In genomic region chr5:9189681-9190080, GRCh38 we compare ENCODE assay signal across 6 cellular contexts.
"Had no signal": no experiment of that assay in that cellular context is flagged by ENCODE, and none has a peak within 500 bp of the region (broad histone marks: within the 10 kb centered on the region; RNA-seq: fewer than 3 reads in every experiment).

No MANE protein-coding gene starts in this region.

- H3K9me3 Mint-ChIP-seq: GM23338, H9 had no signal

- H3K4me3 Mint-ChIP-seq: GM23338, H9 had no signal

- H3K4me2 ChIP-seq: GM23338 had no signal

- H3K27ac ChIP-seq: HL-60 had no signal

- ATAC-seq: GM23338, HepG2, K562 had no signal

- H3K4me3 ChIP-seq: GM23338, K562 had no signal

- H2AFZ ChIP-seq: GM23338 had no signal

- H3K27ac Mint-ChIP-seq: GM23338, H9 had no signal

- DNase-seq: H9, HCEC 1CT had no signal
